Comparison of ENCODE assay signal across 8 cellular contexts in genomic region chr6:30981942-30982772, GRCh38. TPM values are rescaled to one million over a fixed set of nuclear protein-coding genes. Genes with fewer than 3 reads are reported as not detected.
DNase-seq lines count a peak whose midpoint lies in the region; ATAC-seq, FAIRE-seq and TF ChIP-seq lines count a peak whose summit lies in the region.

No MANE protein-coding gene starts in this region.

- no peak overlapping the region for H4K8ac ChIP-seq in H1 (ENCODE audit: extremely low read depth, insufficient read depth, low read length)

- no peak overlapping the region for H4K5ac ChIP-seq in H1 (ENCODE audit: insufficient read length, low read depth, low read length)

- no peak for ATAC-seq in HG03457 (IDR thresholded peaks at IDR 0.05; ENCODE audit: unreplicated experiment)
- no peak for ATAC-seq in GM18520 (IDR thresholded peaks at IDR 0.05; ENCODE audit: unreplicated experiment)

- peak; percentile 38 to 53; a peak in 3 of 4 replicates for TF ChIP-seq RAD21 in H1 (IDR thresholded peaks at IDR 0.05 in 1 of 2, conservative IDR thresholded peaks at IDR 0.05 in 1 of 2; ENCODE audit: low read depth in 2 of 2, low read length in 2 of 2)

- H3K4me2 ChIP-seq in H1 (ENCODE audit: insufficient read depth in 1 of 2, low read depth in 2 of 2, low read length in 2 of 2): peak overlapping the region; percentile 58 to 61

- FAIRE-seq in H1 (lab: Jason Lieb, UNC): peak; percentile 89

- no peak overlapping the region for H2BK120ac ChIP-seq in H1 (replicated peaks; ENCODE audit: low read depth, low read length)

- no peak overlapping the region for H4K91ac ChIP-seq in H1 (replicated peaks; ENCODE audit: insufficient read length, low read length)

- TF ChIP-seq CTCF in H1 (IDR thresholded peaks at IDR 0.05; ENCODE audit: control extremely low read depth in 1 of 3, insufficient read depth in 1 of 3, low read depth in 1 of 3, low read length in 3 of 3): peak; percentile 39 to 80 (median 65); a peak in 3 of 4 replicates

- H2BK20ac ChIP-seq in H1 (ENCODE audit: low read length): no peak overlapping the region

- CTCF ChIA-PET in H1 (lab: Charles Lee; ENCODE audit: partially characterized antibody): interaction anchor here (0.7 to 2.1 kb wide), 27 partner anchors 8 to 384 kb away, joined by 3 to 21 read pairs (median 4); partner anchors contain the start of genes MUCL3 and VARS2

- no peak overlapping the region for H3K4ac ChIP-seq in H1 (replicated peaks; ENCODE audit: insufficient read length, low read depth, low read length)

- DNase-seq in AG08396 (ENCODE audit: low spot score) (peak; percentile 60), LHCN-M2 (ENCODE audit: low read depth) (peak; percentile 63), H1 (ENCODE audit: low read depth in 1 of 2, low spot score in 2 of 2) (peak in 1 of 2 experiments; percentile 68), lung microvascular endothelial cell (ENCODE audit: low read depth in 2 of 2) (peak; percentile 23 to 37), NOMO-1 treated with DMSO at 0.1 percent for 48 hours (lab: John Stamatoyannopoulos, UW; ENCODE audit: unreplicated experiment) (no peak), HPDE6-E6E7 (ENCODE audit: extremely low spot score) (no peak)

- no peak overlapping the region for H2AK5ac ChIP-seq in H1 (ENCODE audit: low read depth, low read length)

- 53% methylated on average over 13 of the region's 13 CpGs; no CpG with 5 or more reads in 1 of the 2 experiments for WGBS in H1 (ENCODE audit: extremely low coverage in 1 of 2, insufficient coverage in 1 of 2, insufficient read length in 1 of 2, insufficient replicate concordance in 2 of 2, low coverage in 1 of 2, low lambda C conversion rate in 2 of 2, missing lambda C conversion rate in 1 of 2), 2 experiments

- no peaks in the 10 kb centered on the region for H3K79me1 ChIP-seq in H1 (ENCODE audit: low read depth, low read length)

- no peak overlapping the region for H2BK12ac ChIP-seq in H1 (ENCODE audit: low read depth, low read length)

- H3K27ac ChIP-seq in H1 (ENCODE audit: low read depth, low read length): no peak overlapping the region

- no peak overlapping the region for H3K9ac ChIP-seq in H1 (replicated peaks in 1 of 4; ENCODE audit: extremely low read depth in 1 of 4, low read depth in 3 of 4, low read length in 3 of 4)

- no peaks in the 10 kb centered on the region for H4K20me1 ChIP-seq in H1 (replicated peaks in 1 of 2; ENCODE audit: control insufficient read depth in 1 of 2, insufficient read depth in 2 of 2, low read length in 2 of 2)

- no peak overlapping the region for H3K18ac ChIP-seq in H1 (ENCODE audit: extremely low read depth, low read length)

- no peak for TF ChIP-seq POLR2A in H1 (IDR thresholded peaks at IDR 0.05; ENCODE audit: control extremely low read depth in 1 of 2, low read depth in 2 of 2, low read length in 2 of 2)

- H3K36me3 ChIP-seq in H1 (ENCODE audit: control insufficient read depth in 2 of 4, insufficient read depth in 4 of 4, low read length in 3 of 4): no peaks in the 10 kb centered on the region

- no peak overlapping the region for H3K56ac ChIP-seq in H1 (replicated peaks; ENCODE audit: insufficient read length, low read depth, low read length)

- H2BK15ac ChIP-seq in H1 (ENCODE audit: low read length): no peak overlapping the region; the same call in 1 of the 2 replicates

- no peaks in the 10 kb centered on the region for H3K27me3 ChIP-seq in H1 (replicated peaks in 1 of 4; ENCODE audit: control insufficient read depth in 3 of 4, extremely low read depth in 1 of 4, insufficient read depth in 3 of 4, low read length in 3 of 4)

- TF ChIP-seq EP300 in H1 (IDR thresholded peaks at IDR 0.05; ENCODE audit: borderline replicate concordance in 1 of 2, low read depth in 2 of 2, low read length in 2 of 2): no peak

- H3K23me2 ChIP-seq in H1 (ENCODE audit: low read depth, low read length): no peaks in the 10 kb centered on the region

- POLR2A ChIA-PET in H1 (lab: Charles Lee; ENCODE audit: partially characterized antibody): interaction anchor here (1.1 to 1.2 kb wide), 4 partner anchors 28 to 73 kb away, joined by 3 to 4 read pairs (median 3); partner anchors contain the start of gene MUC22

- no peaks in the 10 kb centered on the region for H3K9me3 ChIP-seq in H1 (ENCODE audit: insufficient read depth in 2 of 2, low read depth in 1 of 2, low read length in 1 of 2)

- peak overlapping the region; percentile 99 for H2AFZ ChIP-seq in H1 (ENCODE audit: low read length)

- H3K79me2 ChIP-seq in H1 (ENCODE audit: control insufficient read depth in 1 of 2, insufficient read depth in 2 of 2, low read length in 2 of 2): no peaks in the 10 kb centered on the region

- H3K23ac ChIP-seq in H1 (ENCODE audit: insufficient read length): no peak overlapping the region

- peaks cover 0 to 2% (median 0%) of the 10 kb centered on the region in 4 experiments; a peak in 1 of 7 replicates for H3K4me1 ChIP-seq in H1 (replicated peaks in 1 of 4; ENCODE audit: control insufficient read depth in 3 of 4, insufficient read depth in 4 of 4, low read length in 3 of 4)

- H2BK5ac ChIP-seq in H1 (ENCODE audit: low read depth, low read length): no peak overlapping the region

- H3K14ac ChIP-seq in H1 (ENCODE audit: insufficient read length): no peak overlapping the region

- peak overlapping the region in 3 of 4 experiments; percentile 3 to 47 (median 6); a peak in 4 of 8 replicates for H3K4me3 ChIP-seq in H1 (ENCODE audit: extremely low read depth in 1 of 4, insufficient read depth in 2 of 4, low read depth in 3 of 4, low read length in 4 of 4)

TF ChIP-seq in H1, 55 proteins besides CTCF, POLR2A, EP300 and RAD21 (continues in another document):
- peak; percentile 71 for TF ChIP-seq TEAD4 (IDR thresholded peaks at IDR 0.05; ENCODE audit: low read depth, low read length)
- TF ChIP-seq SP1 (IDR thresholded peaks at IDR 0.05; ENCODE audit: low read depth, low read length): no peak
- TF ChIP-seq MAFK (IDR thresholded peaks at IDR 0.05; ENCODE audit: low read depth, low read length): no peak
- 0 out of 2 replicates have a peak, but pooled peaks have one; percentile 14 for TF ChIP-seq YY1 (IDR thresholded peaks at IDR 0.05; ENCODE audit: low read depth, low read length)
- peak; percentile 46 for TF ChIP-seq ASH2L (IDR thresholded peaks at IDR 0.05; ENCODE audit: low read length)

RNA-seq across cellular contexts. Expression of gene MUC21, which starts 1.4 kb away (rescaled TPM):
- not detected in 2 replicates for total RNA-seq in LHCN-M2 (2014; rRNA removed)
- not detected for polyA plus RNA-seq in LHCN-M2 (2012)
- total RNA-seq in H1 (2021; fragmentation: NEBNext Ultra II Directional; extraction: Animal tissue kit (Norgen Biotek cat#: 25700)): not detected in 2 replicates
- not detected in 2 replicates for polyA plus RNA-seq in H1 (2011; rRNA removed)
- 0.04 TPM for polyA plus RNA-seq in H1 (2011; cell fraction: cytosol; rRNA removed)
- polyA plus RNA-seq in H1 (2011; cell fraction: nucleus; rRNA removed): 0.06 TPM
- not detected in 4 replicates for polyA plus RNA-seq in H1 (2012, experiment 1 of 2)
- polyA plus RNA-seq in H1 (2012, experiment 2 of 2): not detected
- polyA plus RNA-seq in H1 (2013, experiment 1 of 2): not detected
- polyA plus RNA-seq in H1 (2013, experiment 2 of 2): not detected
- not detected in 2 replicates for polyA minus RNA-seq in H1 (2011; rRNA and poly(A)+ RNA removed)
- not detected for polyA minus RNA-seq in H1 (2011; cell fraction: cytosol; rRNA and poly(A)+ RNA removed)
- not detected for polyA minus RNA-seq in H1 (2011; cell fraction: nucleus; rRNA and poly(A)+ RNA removed)
- not detected in 2 replicates for total RNA-seq in lung microvascular endothelial cell

RNA-seq across cellular contexts. Expression of gene MUC22, which starts 28.1 kb away (rescaled TPM):
- total RNA-seq in LHCN-M2 (2014; rRNA removed) (not detected in 2 replicates), lung microvascular endothelial cell (not detected in 2 replicates)
- polyA plus RNA-seq in LHCN-M2 (2012): not detected
- total RNA-seq in H1 (2021; fragmentation: NEBNext Ultra II Directional; extraction: Animal tissue kit (Norgen Biotek cat#: 25700)): not detected in 2 replicates
- polyA plus RNA-seq in H1 (2011; rRNA removed): 0.02 TPM in 1 of 2 replicates, not detected in the other
- not detected for polyA plus RNA-seq in H1 (2011; cell fraction: cytosol; rRNA removed)
- 0.03 TPM for polyA plus RNA-seq in H1 (2011; cell fraction: nucleus; rRNA removed)
- not detected in 4 replicates for polyA plus RNA-seq in H1 (2012, experiment 1 of 2)
- not detected for polyA plus RNA-seq in H1 (2012, experiment 2 of 2)
- not detected for polyA plus RNA-seq in H1 (2013, experiment 1 of 2)
- not detected for polyA plus RNA-seq in H1 (2013, experiment 2 of 2)
- not detected in 2 replicates for polyA minus RNA-seq in H1 (2011; rRNA and poly(A)+ RNA removed)
- polyA minus RNA-seq in H1 (2011; cell fraction: cytosol; rRNA and poly(A)+ RNA removed): not detected
- polyA minus RNA-seq in H1 (2011; cell fraction: nucleus; rRNA and poly(A)+ RNA removed): 0.10 TPM

RNA-seq across cellular contexts. Expression of gene MUCL3, which starts 41.4 kb away (rescaled TPM):
- total RNA-seq in LHCN-M2 (2014; rRNA removed): not detected in 2 replicates
- polyA plus RNA-seq in LHCN-M2 (2012): 0.04 TPM
- 0.08 and 0.37 TPM in 2 replicates for total RNA-seq in H1 (2021; fragmentation: NEBNext Ultra II Directional; extraction: Animal tissue kit (Norgen Biotek cat#: 25700))
- 0.15 and 0.22 TPM in 2 replicates for polyA plus RNA-seq in H1 (2011; rRNA removed)
- polyA plus RNA-seq in H1 (2011; cell fraction: cytosol; rRNA removed): 0.18 TPM
- polyA plus RNA-seq in H1 (2011; cell fraction: nucleus; rRNA removed): 0.41 TPM
- polyA plus RNA-seq in H1 (2012, experiment 1 of 2): 0.19 to 0.34 TPM (median 0.26 TPM) in 4 replicates
- not detected for polyA plus RNA-seq in H1 (2012, experiment 2 of 2)
- polyA plus RNA-seq in H1 (2013, experiment 1 of 2): 0.59 TPM
- 0.50 TPM for polyA plus RNA-seq in H1 (2013, experiment 2 of 2)
- polyA minus RNA-seq in H1 (2011; rRNA and poly(A)+ RNA removed): 0.10 and 0.13 TPM in 2 replicates
- not detected for polyA minus RNA-seq in H1 (2011; cell fraction: cytosol; rRNA and poly(A)+ RNA removed)
- polyA minus RNA-seq in H1 (2011; cell fraction: nucleus; rRNA and poly(A)+ RNA removed): not detected
- not detected in 2 replicates for total RNA-seq in lung microvascular endothelial cell

RNA-seq across cellular contexts. Expression of gene SFTA2, which starts 50.2 kb away (rescaled TPM):
- total RNA-seq in LHCN-M2 (2014; rRNA removed): not detected in 2 replicates
- polyA plus RNA-seq in LHCN-M2 (2012): not detected
- total RNA-seq in H1 (2021; fragmentation: NEBNext Ultra II Directional; extraction: Animal tissue kit (Norgen Biotek cat#: 25700)): not detected in 2 replicates
- not detected in 2 replicates for polyA plus RNA-seq in H1 (2011; rRNA removed)
- polyA plus RNA-seq in H1 (2011; cell fraction: cytosol; rRNA removed): not detected
- polyA plus RNA-seq in H1 (2011; cell fraction: nucleus; rRNA removed): not detected
- polyA plus RNA-seq in H1 (2012, experiment 1 of 2): not detected in 4 replicates
- not detected for polyA plus RNA-seq in H1 (2012, experiment 2 of 2)
- polyA plus RNA-seq in H1 (2013, experiment 1 of 2): not detected
- not detected for polyA plus RNA-seq in H1 (2013, experiment 2 of 2)
- polyA minus RNA-seq in H1 (2011; rRNA and poly(A)+ RNA removed): not detected in 2 replicates
- polyA minus RNA-seq in H1 (2011; cell fraction: cytosol; rRNA and poly(A)+ RNA removed): not detected
- not detected for polyA minus RNA-seq in H1 (2011; cell fraction: nucleus; rRNA and poly(A)+ RNA removed)
- not detected in 2 replicates for total RNA-seq in lung microvascular endothelial cell

Comparison
In these comparisons a context has a peak if more than half of its experiments do, and no peak if none do; other contexts are left out.
1. DNase-seq: peak in AG08396 (single experiment), LHCN-M2 (single experiment) and lung microvascular endothelial cell (2 of 2); none in NOMO-1 treated with DMSO at 0.1 percent for 48 hours (single experiment) and HPDE6-E6E7 (single experiment).